In the genomic region with DNA sequence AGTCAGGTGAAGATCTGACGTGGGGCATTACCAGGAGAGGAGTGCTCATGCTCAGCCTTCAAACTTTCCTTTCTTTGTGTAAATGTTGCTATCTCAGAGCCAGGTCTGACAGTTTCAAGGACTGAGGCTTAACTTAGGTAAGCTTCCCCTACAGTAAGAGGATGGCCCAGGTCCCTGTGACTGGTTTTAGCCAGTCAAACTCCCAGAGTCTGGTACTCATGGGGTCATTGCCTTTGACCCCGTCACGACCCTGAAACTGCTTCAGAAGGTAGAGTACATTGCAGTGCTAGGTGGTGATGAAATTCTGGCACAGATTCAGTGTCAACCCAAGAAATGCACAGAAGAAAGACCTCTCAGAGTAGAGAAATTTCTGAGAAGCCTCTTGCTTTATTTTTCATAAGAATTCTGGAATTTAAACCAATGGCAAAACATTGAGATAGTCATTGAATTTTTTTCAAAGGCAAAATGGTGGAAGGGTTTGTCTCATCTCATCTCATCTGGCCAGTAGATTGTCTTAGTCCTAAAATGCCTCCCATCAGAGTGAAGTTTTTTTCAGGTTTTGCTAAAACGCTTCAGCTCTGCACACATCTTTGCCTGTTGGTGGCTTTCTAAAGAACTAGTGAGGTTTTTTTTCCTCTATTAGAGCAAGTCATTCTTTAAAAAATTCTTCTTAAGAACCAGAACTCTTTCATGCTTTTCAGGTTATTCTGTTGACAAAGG, we compare ENCODE assay signal across 17 cellular contexts. TPM values are rescaled to one million over a fixed set of nuclear protein-coding genes. Genes with fewer than 3 reads are reported as not detected.
DNase-seq lines count a peak whose midpoint lies in the region; ATAC-seq and TF ChIP-seq lines count a peak whose summit lies in the region.
"Had no signal": no experiment of that assay in that cellular context is flagged by ENCODE, and none has a peak within 500 bp of the region (broad histone marks: within the 10 kb centered on the region; RNA-seq: fewer than 3 reads in every experiment).

No MANE protein-coding gene starts in this region.

- H3K9me3 Mint-ChIP-seq in activated CD8-positive, alpha-beta T cell treated with anti-CD3 and anti-CD28 coated beads for 36 hours: peaks cover 2% of the 10 kb centered on the region
- no peaks in the 10 kb centered on the region for H3K9me3 Mint-ChIP-seq in activated CD8-positive, alpha-beta T cell treated with anti-CD3 and anti-CD28 coated beads, Interleukin-2, amount 10 ng/mL, durations not matched to agents 7 days and 5 days (ENCODE audit: insufficient read depth)
- no peaks in the 10 kb centered on the region for H3K9me3 Mint-ChIP-seq in stimulated activated naive B cell treated with anti-CD40 and anti-IgM and Interleukin-4, amounts not matched to agents 10 μg/mL and 1 μg/mL and 100 μg/mL, for 72 hours
- no peaks in the 10 kb centered on the region for H3K9me3 Mint-ChIP-seq in activated naive CD4-positive, alpha-beta T cell treated with anti-CD3 and anti-CD28 coated beads, Interleukin-2, amount 50 U/mL, for 72 hours
- H3K9me3 Mint-ChIP-seq: memory B cell had no signal

- POLR2A ChIA-PET in activated CD8-positive, alpha-beta T cell treated with anti-CD3 and anti-CD28 coated beads for 36 hours (lab: Charles Lee): interaction anchor here (0.6 kb wide), 1 partner anchor 19 kb away, joined by 4 read pairs; no protein-coding TSS in a partner anchor
- POLR2A ChIA-PET in activated CD8-positive, alpha-beta T cell treated with anti-CD3 and anti-CD28 coated beads, Interleukin-2, amount 10 ng/mL, durations not matched to agents 7 days and 5 days (lab: Charles Lee): no interaction called here

- DNase-seq in activated CD8-positive, alpha-beta T cell treated with anti-CD3 and anti-CD28 coated beads for 36 hours: peak; percentile 42
- no peak for DNase-seq in activated CD8-positive, alpha-beta T cell treated with anti-CD3 and anti-CD28 coated beads, Interleukin-2, amount 10 ng/mL, durations not matched to agents 7 days and 5 days
- DNase-seq in RPMI8226 (peak; percentile 88), fibroblast of the aortic adventitia (ENCODE audit: low read depth) (peak; percentile 41)
- DNase-seq in stimulated activated naive B cell treated with anti-CD40 and anti-IgM and Interleukin-4, amounts not matched to agents 10 μg/mL and 1 μg/mL and 100 μg/mL, for 72 hours: no peak
- no peak for DNase-seq in activated naive CD4-positive, alpha-beta T cell treated with anti-CD3 and anti-CD28 coated beads, Interleukin-2, amount 50 U/mL, for 72 hours (ENCODE audit: low spot score in 2 of 2)
- DNase-seq: activated T-cell treated with anti-CD3 and anti-CD28 coated beads, Interleukin-2, amount 50 U/mL, for 48 hours; aorta; Caco-2; NCI-H1417; NCI-H345; spleen had no signal

- no peak overlapping the region for H3K4me3 Mint-ChIP-seq in activated CD8-positive, alpha-beta T cell treated with anti-CD3 and anti-CD28 coated beads for 36 hours
- H3K4me3 Mint-ChIP-seq in activated CD8-positive, alpha-beta T cell treated with anti-CD3 and anti-CD28 coated beads, Interleukin-2, amount 10 ng/mL, durations not matched to agents 7 days and 5 days: no peak overlapping the region
- H3K4me3 Mint-ChIP-seq in stimulated activated naive B cell treated with anti-CD40 and anti-IgM and Interleukin-4, amounts not matched to agents 10 μg/mL and 1 μg/mL and 100 μg/mL, for 72 hours: no peak overlapping the region
- H3K4me3 Mint-ChIP-seq: memory B cell, WTC11 had no signal

- peaks cover 2% of the 10 kb centered on the region for H3K27me3 Mint-ChIP-seq in activated CD8-positive, alpha-beta T cell treated with anti-CD3 and anti-CD28 coated beads for 36 hours
- H3K27me3 Mint-ChIP-seq in activated CD8-positive, alpha-beta T cell treated with anti-CD3 and anti-CD28 coated beads, Interleukin-2, amount 10 ng/mL, durations not matched to agents 7 days and 5 days (ENCODE audit: low read depth): peaks cover 14% of the 10 kb centered on the region
- peaks cover 12 to 20% of the 10 kb centered on the region in 2 donors for H3K27me3 Mint-ChIP-seq in stimulated activated naive B cell treated with anti-CD40 and anti-IgM and Interleukin-4, amounts not matched to agents 10 μg/mL and 1 μg/mL and 100 μg/mL, for 72 hours

- H3K4me3 ChIP-seq in fibroblast of the aortic adventitia (ENCODE audit: low read depth, low read length): no peak overlapping the region
- H3K4me3 ChIP-seq: spleen had no signal

- peak; percentile 73 for ATAC-seq in activated CD8-positive, alpha-beta T cell treated with anti-CD3 and anti-CD28 coated beads for 36 hours
- no peak for ATAC-seq in activated CD8-positive, alpha-beta T cell treated with anti-CD3 and anti-CD28 coated beads, Interleukin-2, amount 10 ng/mL, durations not matched to agents 7 days and 5 days
- peak; percentile 69 to 84 for ATAC-seq in stimulated activated naive B cell treated with anti-CD40 and anti-IgM and Interleukin-4, amounts not matched to agents 10 μg/mL and 1 μg/mL and 100 μg/mL, for 72 hours (replicated peaks)
- no peak for ATAC-seq in activated naive CD4-positive, alpha-beta T cell treated with anti-CD3 and anti-CD28 coated beads, Interleukin-2, amount 50 U/mL, for 72 hours
- no peak for ATAC-seq in HG02852 (IDR thresholded peaks at IDR 0.05; ENCODE audit: unreplicated experiment)
- no peak for ATAC-seq in HG03280 (IDR thresholded peaks at IDR 0.05; ENCODE audit: unreplicated experiment)
- ATAC-seq: Panc1, WTC11 had no signal

- TF ChIP-seq CTCF in activated CD8-positive, alpha-beta T cell treated with anti-CD3 and anti-CD28 coated beads for 36 hours (IDR thresholded peaks at IDR 0.05): no peak
- TF ChIP-seq CTCF in fibroblast of the aortic adventitia (IDR thresholded peaks at IDR 0.05; ENCODE audit: insufficient read depth, low read length): no peak

- CTCF ChIA-PET in activated CD8-positive, alpha-beta T cell treated with anti-CD3 and anti-CD28 coated beads for 36 hours (lab: Charles Lee): no interaction called here
- CTCF ChIA-PET in activated CD8-positive, alpha-beta T cell treated with anti-CD3 and anti-CD28 coated beads, Interleukin-2, amount 10 ng/mL, durations not matched to agents 7 days and 5 days (lab: Charles Lee): interaction anchor here (0.9 to 1.1 kb wide), 2 partner anchors 8 to 12 kb away, joined by 3 to 4 read pairs; no protein-coding TSS in a partner anchor

- H3K27ac Mint-ChIP-seq in activated CD8-positive, alpha-beta T cell treated with anti-CD3 and anti-CD28 coated beads for 36 hours: peak overlapping the region; percentile 13
- H3K27ac Mint-ChIP-seq in activated CD8-positive, alpha-beta T cell treated with anti-CD3 and anti-CD28 coated beads, Interleukin-2, amount 10 ng/mL, durations not matched to agents 7 days and 5 days: no peak overlapping the region
- H3K27ac Mint-ChIP-seq in stimulated activated naive B cell treated with anti-CD40 and anti-IgM and Interleukin-4, amounts not matched to agents 10 μg/mL and 1 μg/mL and 100 μg/mL, for 72 hours: peak overlapping the region; percentile 85
- no peak overlapping the region for H3K27ac Mint-ChIP-seq in activated naive CD4-positive, alpha-beta T cell treated with anti-CD3 and anti-CD28 coated beads, Interleukin-2, amount 50 U/mL, for 72 hours
- H3K27ac Mint-ChIP-seq: memory B cell, WTC11 had no signal

- H3K36me3 Mint-ChIP-seq in activated CD8-positive, alpha-beta T cell treated with anti-CD3 and anti-CD28 coated beads for 36 hours (ENCODE audit: low read depth): no peaks in the 10 kb centered on the region
- no peaks in the 10 kb centered on the region for H3K36me3 Mint-ChIP-seq in activated CD8-positive, alpha-beta T cell treated with anti-CD3 and anti-CD28 coated beads, Interleukin-2, amount 10 ng/mL, durations not matched to agents 7 days and 5 days (ENCODE audit: low read depth)
- H3K36me3 Mint-ChIP-seq in stimulated activated naive B cell treated with anti-CD40 and anti-IgM and Interleukin-4, amounts not matched to agents 10 μg/mL and 1 μg/mL and 100 μg/mL, for 72 hours: peaks cover 0 to 8% of the 10 kb centered on the region in 2 donors
- H3K36me3 Mint-ChIP-seq in activated naive CD4-positive, alpha-beta T cell treated with anti-CD3 and anti-CD28 coated beads, Interleukin-2, amount 50 U/mL, for 72 hours: peaks cover 0 to 4% of the 10 kb centered on the region in 2 donors

- peaks cover 20% of the 10 kb centered on the region for H3K4me1 Mint-ChIP-seq in activated CD8-positive, alpha-beta T cell treated with anti-CD3 and anti-CD28 coated beads for 36 hours (ENCODE audit: low read depth)
- H3K4me1 Mint-ChIP-seq in activated CD8-positive, alpha-beta T cell treated with anti-CD3 and anti-CD28 coated beads, Interleukin-2, amount 10 ng/mL, durations not matched to agents 7 days and 5 days (ENCODE audit: low read depth): peaks cover 13% of the 10 kb centered on the region
- H3K4me1 Mint-ChIP-seq in stimulated activated naive B cell treated with anti-CD40 and anti-IgM and Interleukin-4, amounts not matched to agents 10 μg/mL and 1 μg/mL and 100 μg/mL, for 72 hours: peaks cover 2 to 5% of the 10 kb centered on the region in 2 donors

- intact Hi-C loops in activated CD8-positive, alpha-beta T cell treated with anti-CD3 and anti-CD28 coated beads for 36 hours (cut with micrococcal nuclease): no loop called here

RNA-seq across cellular contexts. Expression of a gene that starts 23.2 kb away (rescaled TPM):
- 10 to 100 TPM; 20.4 to 21.2 TPM for total RNA-seq in activated CD8-positive, alpha-beta T cell treated with anti-CD3 and anti-CD28 coated beads for 36 hours
- total RNA-seq in activated CD8-positive, alpha-beta T cell treated with anti-CD3 and anti-CD28 coated beads, Interleukin-2, amount 10 ng/mL, durations not matched to agents 7 days and 5 days: 10 to 100 TPM; 27.8 to 29.6 TPM
- 52.4 and 267 TPM in 2 replicates for total RNA-seq in fibroblast of the aortic adventitia (ENCODE audit: low replicate concordance)
- total RNA-seq in activated naive CD4-positive, alpha-beta T cell treated with anti-CD3 and anti-CD28 coated beads, Interleukin-2, amount 50 U/mL, for 72 hours: 10 to 100 TPM; 13.4 to 19.9 TPM

Comparison
In these comparisons a context has a peak if more than half of its experiments do, and no peak if none do; other contexts are left out.
1. ATAC-seq: peak in activated CD8-positive, alpha-beta T cell treated with anti-CD3 and anti-CD28 coated beads for 36 hours (single experiment) and stimulated activated naive B cell treated with anti-CD40 and anti-IgM and Interleukin-4, amounts not matched to agents 10 μg/mL and 1 μg/mL and 100 μg/mL, for 72 hours (2 of 2); none in activated CD8-positive, alpha-beta T cell treated with anti-CD3 and anti-CD28 coated beads, Interleukin-2, amount 10 ng/mL, durations not matched to agents 7 days and 5 days (single experiment), activated naive CD4-positive, alpha-beta T cell treated with anti-CD3 and anti-CD28 coated beads, Interleukin-2, amount 50 U/mL, for 72 hours (0 of 2), HG02852 (single experiment) and HG03280 (single experiment).
2. DNase-seq: peak in activated CD8-positive, alpha-beta T cell treated with anti-CD3 and anti-CD28 coated beads for 36 hours (single experiment), RPMI8226 (single experiment) and fibroblast of the aortic adventitia (single experiment); none in activated CD8-positive, alpha-beta T cell treated with anti-CD3 and anti-CD28 coated beads, Interleukin-2, amount 10 ng/mL, durations not matched to agents 7 days and 5 days (single experiment), stimulated activated naive B cell treated with anti-CD40 and anti-IgM and Interleukin-4, amounts not matched to agents 10 μg/mL and 1 μg/mL and 100 μg/mL, for 72 hours (single experiment) and activated naive CD4-positive, alpha-beta T cell treated with anti-CD3 and anti-CD28 coated beads, Interleukin-2, amount 50 U/mL, for 72 hours (0 of 2).
3. H3K27ac Mint-ChIP-seq: peak in activated CD8-positive, alpha-beta T cell treated with anti-CD3 and anti-CD28 coated beads for 36 hours (single experiment) and stimulated activated naive B cell treated with anti-CD40 and anti-IgM and Interleukin-4, amounts not matched to agents 10 μg/mL and 1 μg/mL and 100 μg/mL, for 72 hours (single experiment); none in activated CD8-positive, alpha-beta T cell treated with anti-CD3 and anti-CD28 coated beads, Interleukin-2, amount 10 ng/mL, durations not matched to agents 7 days and 5 days (single experiment) and activated naive CD4-positive, alpha-beta T cell treated with anti-CD3 and anti-CD28 coated beads, Interleukin-2, amount 50 U/mL, for 72 hours (0 of 2).